ENCODE assay signal across 27 cellular contexts in the genomic region with DNA sequence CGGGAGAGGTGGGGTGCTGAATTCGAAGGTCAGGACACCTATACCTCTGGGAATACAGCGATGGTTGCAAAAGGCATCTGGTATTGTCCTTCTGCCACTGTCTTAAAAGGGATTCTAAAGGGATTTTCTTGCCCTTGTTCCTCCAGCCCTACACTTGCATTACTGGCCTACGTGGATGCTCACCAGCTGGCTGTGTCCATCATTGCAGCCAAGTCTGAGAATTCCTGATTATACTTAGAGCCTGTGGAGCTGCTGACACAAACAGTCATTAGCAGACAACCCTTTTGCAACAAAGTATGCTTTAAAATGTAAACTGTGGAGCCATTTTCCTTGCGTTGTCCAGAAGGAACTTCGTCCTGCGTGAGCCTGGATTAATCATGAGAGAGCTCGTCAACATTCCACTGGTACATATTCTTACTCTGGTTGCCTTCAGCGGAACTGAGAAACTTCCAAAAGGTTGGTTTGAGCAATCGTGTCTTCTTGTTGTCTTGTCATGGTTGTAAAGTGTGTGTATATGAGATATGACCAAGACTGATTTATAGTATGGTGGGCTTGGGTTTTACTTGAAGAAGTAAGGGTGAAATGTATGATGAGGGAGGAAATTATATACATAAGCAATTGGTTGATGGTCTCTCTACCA. TPM values are rescaled to one million over a fixed set of nuclear protein-coding genes. Genes with fewer than 3 reads are reported as not detected.
DNase-seq lines count a peak whose midpoint lies in the region; TF ChIP-seq lines count a peak whose summit lies in the region.
"Had no signal": no experiment of that assay in that cellular context is flagged by ENCODE, and none has a peak within 500 bp of the region (broad histone marks: within the 10 kb centered on the region; RNA-seq: fewer than 3 reads in every experiment).

TSS of gene MUSK (plus strand) at position 264 of the 640 bp plus-strand sequence. CDS start at position 378, 114 bp downstream.

- H3K4me1 ChIP-seq in ACC112 (ENCODE audit: control insufficient read depth, insufficient read depth, low read length, unreplicated experiment) (peaks cover 18% of the 10 kb centered on the region), SJCRH30 (peaks cover 3% of the 10 kb centered on the region; the same call in 1 of the 2 replicates), right atrium auricular region (no peaks in the 10 kb centered on the region)
- H3K4me1 ChIP-seq: BE2C, vagina had no signal

- no peak within 1 kb of the TSS for H3K4me3 Mint-ChIP-seq in osteocyte (ENCODE audit: unreplicated experiment)
- H3K4me3 Mint-ChIP-seq: activated CD4-positive, alpha-beta T cell treated with anti-CD3 and anti-CD28 coated beads, Interleukin-2, amount 10 ng/mL, durations not matched to agents 7 days and 5 days; H9; memory B cell; neural crest cell had no signal

- H3K27ac ChIP-seq in ACC112 (ENCODE audit: low read depth, low read length) (no peak within 1 kb of the TSS), SJCRH30 (peak within 1 kb of the TSS; percentile 71), right atrium auricular region (peak within 1 kb of the TSS in 1 of 2 donors; percentile 58)
- H3K27ac ChIP-seq: vagina had no signal

- H2AFZ ChIP-seq in ACC112 (ENCODE audit: low read length, unreplicated experiment): peak within 1 kb of the TSS; percentile 61

- H3K36me3 ChIP-seq in ACC112 (ENCODE audit: insufficient read depth, low read length) (no peaks in the 10 kb centered on the region), SJCRH30 (no peaks in the 10 kb centered on the region), right atrium auricular region (no peaks in the 10 kb centered on the region)
- H3K36me3 ChIP-seq: BE2C, vagina had no signal

- H3K27me3 Mint-ChIP-seq in osteocyte (ENCODE audit: unreplicated experiment): no peaks in the 10 kb centered on the region
- H3K27me3 Mint-ChIP-seq: activated CD4-positive, alpha-beta T cell treated with anti-CD3 and anti-CD28 coated beads, Interleukin-2, amount 10 ng/mL, durations not matched to agents 7 days and 5 days; progenitor cell of endocrine pancreas had no signal

- H3K9me3 ChIP-seq in SJCRH30 (replicated peaks) (no peaks in the 10 kb centered on the region), right atrium auricular region (no peaks in the 10 kb centered on the region)
- H3K9me3 ChIP-seq: BE2C, vagina had no signal

- no peak for TF ChIP-seq CTCF in right atrium auricular region (IDR thresholded peaks at IDR 0.05)
- no peak for TF ChIP-seq CTCF in osteocyte (IDR thresholded peaks at IDR 0.05)

- H3K27ac Mint-ChIP-seq in osteocyte (ENCODE audit: unreplicated experiment): peak within 1 kb of the TSS; percentile 27
- H3K27ac Mint-ChIP-seq: activated CD4-positive, alpha-beta T cell treated with anti-CD3 and anti-CD28 coated beads, Interleukin-2, amount 10 ng/mL, durations not matched to agents 7 days and 5 days; H9; memory B cell; progenitor cell of endocrine pancreas had no signal

- peak within 1 kb of the TSS; percentile 19; the same call in 1 of the 2 replicates for H3K4me3 ChIP-seq in ACC112 (ENCODE audit: low read depth, low read length)
- peak within 1 kb of the TSS; percentile 61 for H3K4me3 ChIP-seq in SJCRH30
- H3K4me3 ChIP-seq in right atrium auricular region: peak within 1 kb of the TSS; percentile 19 to 24
- H3K4me3 ChIP-seq: vagina had no signal

- H3K27me3 ChIP-seq in ACC112 (ENCODE audit: insufficient read depth, low read length) (no peaks in the 10 kb centered on the region), SJCRH30 (no peaks in the 10 kb centered on the region), right atrium auricular region (no peaks in the 10 kb centered on the region)
- H3K27me3 ChIP-seq: BE2C, vagina had no signal

- H3K36me3 Mint-ChIP-seq in osteocyte (ENCODE audit: unreplicated experiment): no peaks in the 10 kb centered on the region
- H3K36me3 Mint-ChIP-seq: memory B cell had no signal

- no peaks in the 10 kb centered on the region for H3K9me3 Mint-ChIP-seq in osteocyte (ENCODE audit: unreplicated experiment)
- H3K9me3 Mint-ChIP-seq: activated CD4-positive, alpha-beta T cell treated with anti-CD3 and anti-CD28 coated beads, Interleukin-2, amount 10 ng/mL, durations not matched to agents 7 days and 5 days; memory B cell had no signal

- H3K4me1 Mint-ChIP-seq in osteocyte (ENCODE audit: unreplicated experiment): peaks cover 15% of the 10 kb centered on the region
- H3K4me1 Mint-ChIP-seq: activated CD4-positive, alpha-beta T cell treated with anti-CD3 and anti-CD28 coated beads, Interleukin-2, amount 10 ng/mL, durations not matched to agents 7 days and 5 days; H9; neural crest cell had no signal

- DNase-seq in SJCRH30 (peak; percentile 93 to 97), right atrium auricular region (ENCODE audit: low spot score) (no peak), osteocyte (ENCODE audit: extremely low spot score, unreplicated experiment) (no peak), NOMO-1 treated with DMSO at 0.1 percent for 48 hours (lab: John Stamatoyannopoulos, UW; ENCODE audit: unreplicated experiment) (no peak), NCI-H226 (no peak), posterior cingulate gyrus (no peak)
- no peak for DNase-seq in activated CD4-positive, CD25-positive, alpha-beta regulatory T cell treated with anti-CD3 and anti-CD28 coated beads, Interleukin-2, amount 50 U/mL, for 72 hours
- DNase-seq: 8988T; activated CD4-positive, alpha-beta T cell treated with anti-CD3 and anti-CD28 coated beads, Interleukin-2, amount 10 ng/mL, durations not matched to agents 7 days and 5 days; activated CD8-positive, alpha-beta memory T cell treated with anti-CD3 and anti-CD28 coated beads, Interleukin-2, amount 50 U/mL, for 4 hours; activated effector memory CD4-positive, alpha-beta T cell treated with anti-CD3 and anti-CD28 coated beads, Interleukin-2, amount 50 U/mL, for 16 hours; BE2C; foreskin fibroblast; H9; Karpas-422; NCI-H1092; NCI-H2081 treated with DMSO at 0.1 percent for 48 hours; NCI-H510A treated with DMSO at 0.1 percent for 48 hours; SHP77 treated with DMSO at 0.1 percent for 48 hours; stimulated activated CD4-positive, alpha-beta T cell treated with anti-CD3 and anti-CD28 coated beads, Interleukin-12 subunit alpha, Interleukin-12 subunit beta, amount 100 ng/mL, for 4 hours; T-helper 1 cell had no signal

- H3K79me2 ChIP-seq in ACC112 (ENCODE audit: control insufficient read depth, insufficient read depth, low read length, unreplicated experiment): no peaks in the 10 kb centered on the region

- intact Hi-C loops in posterior cingulate gyrus (cut with DNase I): no loop called here

RNA-seq across cellular contexts. Expression of gene MUSK, which starts in this region (rescaled TPM):
- 13.6 and 14.1 TPM in 2 replicates for total RNA-seq in SJCRH30 (2014; rRNA removed; shearing (Covaris generic))
- total RNA-seq in right atrium auricular region: 1 to 10 TPM; 2.0 to 6.1 TPM
- total RNA-seq in osteocyte: not detected in 2 replicates
- total RNA-seq: activated CD4-positive, alpha-beta T cell treated with anti-CD3 and anti-CD28 coated beads, Interleukin-2, amount 10 ng/mL, durations not matched to agents 7 days and 5 days; H9; kidney epithelial cell; neural crest cell; progenitor cell of endocrine pancreas; vagina had no signal

Comparison
In these comparisons a context has a peak if more than half of its experiments do, and no peak if none do; other contexts are left out.
1. DNase-seq: peak in SJCRH30 (2 of 2); none in right atrium auricular region (single experiment), osteocyte (single experiment), NOMO-1 treated with DMSO at 0.1 percent for 48 hours (single experiment), activated CD4-positive, CD25-positive, alpha-beta regulatory T cell treated with anti-CD3 and anti-CD28 coated beads, Interleukin-2, amount 50 U/mL, for 72 hours (single experiment), NCI-H226 (single experiment) and posterior cingulate gyrus (0 of 10).
2. Peak in every context shown above with its lines, with median percentiles within 50 percentile points of each other: H3K4me3 ChIP-seq.